ENCODE assay signal across 18 cellular contexts in the genomic region with DNA sequence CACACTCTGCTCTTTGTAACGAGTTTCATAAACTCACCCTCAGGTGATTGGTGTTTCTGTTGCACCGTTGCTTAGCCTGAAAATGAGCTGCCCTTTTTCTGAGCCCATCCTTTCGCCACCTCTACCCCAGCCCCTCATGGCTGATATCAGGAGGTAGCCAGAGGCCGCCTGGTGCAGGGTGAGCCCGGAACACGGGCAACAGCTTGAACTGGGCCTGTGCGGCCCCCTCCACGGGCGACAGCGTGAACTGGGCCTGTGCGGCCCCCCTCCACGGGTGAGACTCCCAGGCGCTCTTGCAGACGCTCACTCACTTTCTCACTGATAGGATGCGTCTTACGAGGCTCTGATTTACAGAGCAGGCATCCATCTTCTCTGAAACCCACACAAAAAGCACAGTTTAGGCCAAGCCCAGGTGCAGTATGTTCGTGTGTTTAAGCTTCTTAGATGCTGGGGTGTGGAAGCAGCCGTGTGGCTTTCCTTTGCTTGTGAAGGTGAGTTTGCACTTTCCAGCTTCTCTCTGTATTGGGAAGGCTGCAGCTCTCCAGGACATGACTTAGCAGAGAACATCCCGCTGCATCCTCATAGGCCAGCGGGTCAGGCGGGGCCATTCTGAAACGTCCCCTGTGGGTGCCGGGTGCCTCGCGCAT.
A peak's percentile ranks its signal among the peaks of the same experiment; 100 is the strongest.
DNase-seq lines count a peak whose midpoint lies in the region; ATAC-seq and TF ChIP-seq lines count a peak whose summit lies in the region.
"Had no signal": no experiment of that assay in that cellular context is flagged by ENCODE, and none has a peak within 500 bp of the region (broad histone marks: within the 10 kb centered on the region; RNA-seq: fewer than 3 reads in every experiment).

No MANE protein-coding gene starts in this region.

- no peaks in the 10 kb centered on the region for H3K9me3 ChIP-seq in upper lobe of right lung
- H3K9me3 ChIP-seq: colonic mucosa, prostate gland had no signal

- peaks cover 16% of the 10 kb centered on the region for H3K36me3 Mint-ChIP-seq in activated CD4-positive, alpha-beta T cell treated with anti-CD3 and anti-CD28 coated beads, Interleukin-2, amount 10 ng/mL, durations not matched to agents 24 days and 14 days (ENCODE audit: low read depth)
- peaks cover 8% of the 10 kb centered on the region for H3K36me3 Mint-ChIP-seq in glutamatergic neuron (ENCODE audit: unreplicated experiment)

- intact Hi-C loops in activated CD4-positive, alpha-beta T cell treated with anti-CD3 and anti-CD28 coated beads, Interleukin-2, amount 10 ng/mL, durations not matched to agents 24 days and 14 days (cut with micrococcal nuclease), result no loop called here
- intact Hi-C loops in posterior cingulate gyrus (cut with DNase I) (no loop called here), upper lobe of right lung (cut with DNase I) (no loop called here)

- no peak overlapping the region for H3K4me3 Mint-ChIP-seq in activated CD4-positive, alpha-beta T cell treated with anti-CD3 and anti-CD28 coated beads, Interleukin-2, amount 10 ng/mL, durations not matched to agents 24 days and 14 days
- H3K4me3 Mint-ChIP-seq in glutamatergic neuron (ENCODE audit: unreplicated experiment), result no peak overlapping the region
- H3K4me3 Mint-ChIP-seq: activated CD4-positive, alpha-beta memory T cell treated with anti-CD3 and anti-CD28 coated beads, Interleukin-2, amount 10 ng/mL, durations not matched to agents 7 days and 5 days; activated T-helper 17 cell treated with anti-CD3 and anti-CD28 coated beads, Interleukin-2, amount 50 U/mL, for 72 hours; stimulated activated effector memory CD8-positive, alpha-beta T cell treated with anti-CD3 and anti-CD28 coated beads, Interleukin-12 subunit alpha, Interleukin-12 subunit beta, amount 100 ng/mL, for 72 hours had no signal

- H3K27ac ChIP-seq in upper lobe of right lung, result no peak overlapping the region
- no peak overlapping the region for H3K27ac ChIP-seq in substantia nigra (ENCODE audit: low read depth, low read length, poor library complexity, severe bottlenecking)
- H3K27ac ChIP-seq: colonic mucosa, GM23248, prostate gland had no signal

- peaks cover 5% of the 10 kb centered on the region for H3K36me3 ChIP-seq in upper lobe of right lung
- H3K36me3 ChIP-seq: colonic mucosa, prostate gland had no signal

- no peak overlapping the region for H3K4me3 ChIP-seq in Jurkat, Clone E6-1 (ENCODE audit: low read length)
- H3K4me3 ChIP-seq in upper lobe of right lung, result no peak overlapping the region
- H3K4me3 ChIP-seq: colonic mucosa, GM23248, prostate gland had no signal

- ATAC-seq in upper lobe of right lung, result no peak
- ATAC-seq: activated T-helper 17 cell treated with anti-CD3 and anti-CD28 coated beads, Interleukin-2, amount 50 U/mL, for 72 hours; left lobe of liver; stimulated activated effector memory CD8-positive, alpha-beta T cell treated with anti-CD3 and anti-CD28 coated beads, Interleukin-12 subunit alpha, Interleukin-12 subunit beta, amount 100 ng/mL, for 72 hours had no signal

- peaks cover 3% of the 10 kb centered on the region for H3K4me1 Mint-ChIP-seq in activated CD4-positive, alpha-beta T cell treated with anti-CD3 and anti-CD28 coated beads, Interleukin-2, amount 10 ng/mL, durations not matched to agents 24 days and 14 days
- H3K4me1 Mint-ChIP-seq in glutamatergic neuron (ENCODE audit: low read depth, unreplicated experiment), result no peaks in the 10 kb centered on the region
- H3K4me1 Mint-ChIP-seq: activated CD4-positive, alpha-beta memory T cell treated with anti-CD3 and anti-CD28 coated beads, Interleukin-2, amount 10 ng/mL, durations not matched to agents 7 days and 5 days had no signal

- DNase-seq in activated CD4-positive, alpha-beta T cell treated with anti-CD3 and anti-CD28 coated beads, Interleukin-2, amount 10 ng/mL, durations not matched to agents 24 days and 14 days, result no peak
- no peak for DNase-seq in activated CD4-positive, alpha-beta T cell treated with anti-CD3 and anti-CD28 coated beads for 4 hours
- DNase-seq in Jurkat, Clone E6-1 (ENCODE audit: low read depth, low spot score), result peak; percentile 30
- DNase-seq in glutamatergic neuron (peak; percentile 9), posterior cingulate gyrus (peak in 6 of 10 donors; percentile 4 to 77 (median 31)), upper lobe of right lung (no peak), substantia nigra (lab: John Stamatoyannopoulos, UW) (no peak)
- DNase-seq in activated CD4-positive, CD25-positive, alpha-beta regulatory T cell treated with anti-CD3 and anti-CD28 coated beads, Interleukin-2, amount 50 U/mL, for 72 hours, result no peak
- DNase-seq: activated CD4-positive, alpha-beta memory T cell treated with anti-CD3 and anti-CD28 coated beads, Interleukin-2, amount 10 ng/mL, durations not matched to agents 7 days and 5 days; colonic mucosa; DMS79 treated with DMSO at 0.1 percent for 48 hours; GM23248; NCI-H2081 treated with DMSO at 0.1 percent for 48 hours; NCI-H526 had no signal

- H3K9me3 Mint-ChIP-seq in activated CD4-positive, alpha-beta T cell treated with anti-CD3 and anti-CD28 coated beads, Interleukin-2, amount 10 ng/mL, durations not matched to agents 24 days and 14 days, result no peaks in the 10 kb centered on the region
- H3K9me3 Mint-ChIP-seq in glutamatergic neuron (ENCODE audit: unreplicated experiment), result peaks cover 2% of the 10 kb centered on the region
- H3K9me3 Mint-ChIP-seq: activated CD4-positive, alpha-beta memory T cell treated with anti-CD3 and anti-CD28 coated beads, Interleukin-2, amount 10 ng/mL, durations not matched to agents 7 days and 5 days; activated T-helper 17 cell treated with anti-CD3 and anti-CD28 coated beads, Interleukin-2, amount 50 U/mL, for 72 hours; stimulated activated effector memory CD8-positive, alpha-beta T cell treated with anti-CD3 and anti-CD28 coated beads, Interleukin-12 subunit alpha, Interleukin-12 subunit beta, amount 100 ng/mL, for 72 hours had no signal

- H3K4me1 ChIP-seq in upper lobe of right lung, result no peaks in the 10 kb centered on the region
- H3K4me1 ChIP-seq: colonic mucosa, prostate gland had no signal

- H3K27me3 Mint-ChIP-seq in activated CD4-positive, alpha-beta T cell treated with anti-CD3 and anti-CD28 coated beads, Interleukin-2, amount 10 ng/mL, durations not matched to agents 24 days and 14 days, result no peaks in the 10 kb centered on the region
- peaks cover 4% of the 10 kb centered on the region for H3K27me3 Mint-ChIP-seq in glutamatergic neuron (ENCODE audit: unreplicated experiment)
- H3K27me3 Mint-ChIP-seq: activated CD4-positive, alpha-beta memory T cell treated with anti-CD3 and anti-CD28 coated beads, Interleukin-2, amount 10 ng/mL, durations not matched to agents 7 days and 5 days; activated T-helper 17 cell treated with anti-CD3 and anti-CD28 coated beads, Interleukin-2, amount 50 U/mL, for 72 hours had no signal

- TF ChIP-seq CTCF in glutamatergic neuron (IDR thresholded peaks at IDR 0.05; ENCODE audit: partially characterized antibody, unreplicated experiment) (no peak), upper lobe of right lung (IDR thresholded peaks at IDR 0.05) (no peak)

- H3K27me3 ChIP-seq in upper lobe of right lung, result no peaks in the 10 kb centered on the region
- H3K27me3 ChIP-seq: colonic mucosa had no signal

- peak overlapping the region; percentile 59 for H3K27ac Mint-ChIP-seq in activated CD4-positive, alpha-beta T cell treated with anti-CD3 and anti-CD28 coated beads, Interleukin-2, amount 10 ng/mL, durations not matched to agents 24 days and 14 days
- no peak overlapping the region for H3K27ac Mint-ChIP-seq in glutamatergic neuron (ENCODE audit: unreplicated experiment)
- H3K27ac Mint-ChIP-seq: activated CD4-positive, alpha-beta memory T cell treated with anti-CD3 and anti-CD28 coated beads, Interleukin-2, amount 10 ng/mL, durations not matched to agents 7 days and 5 days; activated T-helper 17 cell treated with anti-CD3 and anti-CD28 coated beads, Interleukin-2, amount 50 U/mL, for 72 hours had no signal

Comparison
In these comparisons a context has a peak if more than half of its experiments do, and no peak if none do; other contexts are left out.
1. DNase-seq: peak in Jurkat, Clone E6-1 (single experiment), glutamatergic neuron (single experiment) and posterior cingulate gyrus (6 of 10); none in activated CD4-positive, alpha-beta T cell treated with anti-CD3 and anti-CD28 coated beads, Interleukin-2, amount 10 ng/mL, durations not matched to agents 24 days and 14 days (single experiment), activated CD4-positive, alpha-beta T cell treated with anti-CD3 and anti-CD28 coated beads for 4 hours (0 of 2), activated CD4-positive, CD25-positive, alpha-beta regulatory T cell treated with anti-CD3 and anti-CD28 coated beads, Interleukin-2, amount 50 U/mL, for 72 hours (single experiment), upper lobe of right lung (single experiment) and substantia nigra (0 of 49).